Comparison of ENCODE assay signal across 19 cellular contexts in genomic region chr7:156082048-156082447, GRCh38.
DNase-seq lines count a peak whose midpoint lies in the region; ATAC-seq and TF ChIP-seq lines count a peak whose summit lies in the region.
"Had no signal": no experiment of that assay in that cellular context is flagged by ENCODE, and none has a peak within 500 bp of the region (broad histone marks: within the 10 kb centered on the region; RNA-seq: fewer than 3 reads in every experiment).

No MANE protein-coding gene starts in this region.

- 83 to 84% methylated on average over 7 of the region's 7 CpGs for WGBS in sigmoid colon, 2 donors

- H3K9me3 Mint-ChIP-seq in stimulated activated naive CD8-positive, alpha-beta T cell treated with anti-CD3 and anti-CD28 coated beads, Interleukin-15, amount 100 ng/mL, for 72 hours = no peaks in the 10 kb centered on the region
- peaks cover 5% of the 10 kb centered on the region for H3K9me3 Mint-ChIP-seq in stimulated activated memory B cell treated with anti-CD40 and anti-IgM and Interleukin-4, amounts not matched to agents 10 μg/mL and 1 μg/mL and 100 μg/mL, for 72 hours
- H3K9me3 Mint-ChIP-seq: CD4-positive, alpha-beta memory T cell; GM23338 had no signal

- no peaks in the 10 kb centered on the region for H3K4me1 Mint-ChIP-seq in stimulated activated naive CD8-positive, alpha-beta T cell treated with anti-CD3 and anti-CD28 coated beads, Interleukin-15, amount 100 ng/mL, for 72 hours
- H3K4me1 Mint-ChIP-seq in stimulated activated memory B cell treated with anti-CD40 and anti-IgM and Interleukin-4, amounts not matched to agents 10 μg/mL and 1 μg/mL and 100 μg/mL, for 72 hours = no peaks in the 10 kb centered on the region
- H3K4me1 Mint-ChIP-seq: CD4-positive, alpha-beta memory T cell had no signal

- H3K27me3 ChIP-seq in sigmoid colon = no peaks in the 10 kb centered on the region

- H3K9me3 ChIP-seq in sigmoid colon = no peaks in the 10 kb centered on the region
- H3K9me3 ChIP-seq: A549 had no signal

- TF ChIP-seq POLR2A in sigmoid colon (IDR thresholded peaks at IDR 0.05) = no peak

- H3K36me3 ChIP-seq in sigmoid colon = no peaks in the 10 kb centered on the region

- no peak for TF ChIP-seq EP300 in sigmoid colon (IDR thresholded peaks at IDR 0.05)

- H3K27ac Mint-ChIP-seq in stimulated activated naive CD8-positive, alpha-beta T cell treated with anti-CD3 and anti-CD28 coated beads, Interleukin-15, amount 100 ng/mL, for 72 hours = peak overlapping the region in 1 of 2 donors; percentile 34
- H3K27ac Mint-ChIP-seq in stimulated activated memory B cell treated with anti-CD40 and anti-IgM and Interleukin-4, amounts not matched to agents 10 μg/mL and 1 μg/mL and 100 μg/mL, for 72 hours = no peak overlapping the region
- H3K27ac Mint-ChIP-seq: CD4-positive, alpha-beta memory T cell; GM23338; H9 had no signal

- no peaks in the 10 kb centered on the region for H3K36me3 Mint-ChIP-seq in stimulated activated memory B cell treated with anti-CD40 and anti-IgM and Interleukin-4, amounts not matched to agents 10 μg/mL and 1 μg/mL and 100 μg/mL, for 72 hours
- H3K36me3 Mint-ChIP-seq: CD4-positive, alpha-beta memory T cell had no signal

- no peak for TF ChIP-seq CTCF in sigmoid colon (IDR thresholded peaks at IDR 0.05)

- H3K4me3 ChIP-seq in sigmoid colon = no peak overlapping the region
- H3K4me3 ChIP-seq: A549, GM23338 had no signal

- ATAC-seq in stimulated activated naive CD8-positive, alpha-beta T cell treated with anti-CD3 and anti-CD28 coated beads, Interleukin-15, amount 100 ng/mL, for 72 hours = peak; percentile 23
- ATAC-seq in stimulated activated naive CD8-positive, alpha-beta T cell treated with anti-CD3 and anti-CD28 coated beads, Interleukin-15, Interleukin-2, amounts not matched to agents 100 U/mL and 50 U/mL, for 24 hours = no peak
- ATAC-seq in stimulated activated memory B cell treated with anti-CD40 and anti-IgM and Interleukin-4, amounts not matched to agents 10 μg/mL and 1 μg/mL and 100 μg/mL, for 72 hours = peak; percentile 48
- no peak for ATAC-seq in GM18519 (IDR thresholded peaks at IDR 0.05; ENCODE audit: low FRiP score, unreplicated experiment)
- ATAC-seq: A549, GM23338, HCT116 had no signal

- no peak overlapping the region for H3K4me3 Mint-ChIP-seq in stimulated activated naive CD8-positive, alpha-beta T cell treated with anti-CD3 and anti-CD28 coated beads, Interleukin-15, amount 100 ng/mL, for 72 hours
- no peak overlapping the region for H3K4me3 Mint-ChIP-seq in stimulated activated memory B cell treated with anti-CD40 and anti-IgM and Interleukin-4, amounts not matched to agents 10 μg/mL and 1 μg/mL and 100 μg/mL, for 72 hours
- H3K4me3 Mint-ChIP-seq: CD4-positive, alpha-beta memory T cell; GM23338; H9 had no signal

- no peak overlapping the region for H3K27ac ChIP-seq in sigmoid colon
- H3K27ac ChIP-seq: A549 had no signal

- no peaks in the 10 kb centered on the region for H3K4me1 ChIP-seq in sigmoid colon
- H3K4me1 ChIP-seq: A549 had no signal

- no peak for DNase-seq in stimulated activated naive CD8-positive, alpha-beta T cell treated with anti-CD3 and anti-CD28 coated beads, Interleukin-15, amount 100 ng/mL, for 72 hours
- no peak for DNase-seq in stimulated activated naive CD8-positive, alpha-beta T cell treated with anti-CD3 and anti-CD28 coated beads, Interleukin-15, Interleukin-2, amounts not matched to agents 100 U/mL and 50 U/mL, for 24 hours
- peak; percentile 54 for DNase-seq in sigmoid colon
- DNase-seq in AG08396 (ENCODE audit: low spot score) = no peak
- no peak for DNase-seq in activated effector memory CD4-positive, alpha-beta T cell treated with anti-CD3 and anti-CD28 coated beads, Interleukin-2, amount 50 U/mL, for 16 hours
- DNase-seq: 8988T; ACHN; C1 segment of cervical spinal cord; Calu3; CD4-positive, alpha-beta memory T cell; COR-L47; DMS53; GF-D8; H9 had no signal

- H3K27me3 Mint-ChIP-seq in stimulated activated naive CD8-positive, alpha-beta T cell treated with anti-CD3 and anti-CD28 coated beads, Interleukin-15, amount 100 ng/mL, for 72 hours = no peaks in the 10 kb centered on the region
- peaks cover 7% of the 10 kb centered on the region for H3K27me3 Mint-ChIP-seq in stimulated activated memory B cell treated with anti-CD40 and anti-IgM and Interleukin-4, amounts not matched to agents 10 μg/mL and 1 μg/mL and 100 μg/mL, for 72 hours
- H3K27me3 Mint-ChIP-seq: CD4-positive, alpha-beta memory T cell had no signal

- intact Hi-C loops in sigmoid colon (cut with DNase I) = no loop called here

Comparison
In these comparisons a context has a peak if more than half of its experiments do, and no peak if none do; other contexts are left out.
1. ATAC-seq: peak in stimulated activated naive CD8-positive, alpha-beta T cell treated with anti-CD3 and anti-CD28 coated beads, Interleukin-15, amount 100 ng/mL, for 72 hours (single experiment) and stimulated activated memory B cell treated with anti-CD40 and anti-IgM and Interleukin-4, amounts not matched to agents 10 μg/mL and 1 μg/mL and 100 μg/mL, for 72 hours (single experiment); none in stimulated activated naive CD8-positive, alpha-beta T cell treated with anti-CD3 and anti-CD28 coated beads, Interleukin-15, Interleukin-2, amounts not matched to agents 100 U/mL and 50 U/mL, for 24 hours (single experiment) and GM18519 (single experiment).